In the genomic region with DNA sequence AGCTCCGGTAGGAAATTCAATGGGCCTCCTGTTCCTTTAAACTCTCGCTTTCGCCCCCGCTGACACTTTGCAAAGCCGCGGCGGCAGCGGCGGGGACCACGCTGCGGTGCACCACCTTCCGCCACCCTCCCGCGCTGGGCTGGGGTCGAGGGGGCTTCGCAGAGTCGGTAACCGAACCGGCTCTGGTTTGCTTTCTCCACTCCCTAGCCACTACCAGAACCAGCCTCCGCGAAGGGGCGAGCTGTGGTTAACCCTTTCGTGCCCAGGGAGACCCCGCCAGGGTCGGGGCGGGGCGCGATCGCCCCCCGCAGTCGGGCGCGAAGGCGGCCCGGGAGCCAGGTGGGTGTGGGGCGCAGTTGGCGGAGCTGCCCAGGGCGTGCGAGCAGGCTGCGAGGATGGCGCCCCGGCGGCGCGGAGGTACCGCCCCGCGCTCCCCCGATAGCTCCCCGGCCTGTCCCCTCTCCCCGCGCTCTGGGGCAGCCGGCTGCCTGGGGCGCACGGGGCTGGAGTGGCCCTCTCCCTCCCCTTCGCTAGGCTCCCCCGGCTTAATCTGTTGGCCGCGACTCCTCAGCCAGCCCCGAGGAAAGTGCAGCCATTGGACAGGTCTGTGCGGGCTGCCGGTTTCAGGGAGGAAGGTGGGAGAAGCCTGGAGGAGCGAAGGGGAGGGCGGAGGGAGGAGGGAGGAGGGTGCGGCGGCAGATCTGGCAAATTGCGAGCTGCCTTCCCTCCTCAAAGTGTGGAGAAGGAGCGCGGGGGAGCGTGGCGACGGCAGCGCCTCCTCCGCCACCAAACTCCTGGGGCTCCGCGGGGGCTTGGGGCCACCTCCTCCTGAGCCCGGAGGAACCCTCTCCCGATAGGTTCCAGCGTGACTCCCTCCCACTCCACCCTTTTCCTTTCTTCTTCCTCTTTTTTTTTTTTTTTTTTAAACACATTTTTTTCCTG, we compare ENCODE assay signal across 8 cellular contexts. TPM values are rescaled to one million over a fixed set of nuclear protein-coding genes. Genes with fewer than 3 reads are reported as not detected.
DNase-seq lines count a peak whose midpoint lies in the region; ATAC-seq and TF ChIP-seq lines count a peak whose summit lies in the region.
"Had no signal": no experiment of that assay in that cellular context is flagged by ENCODE, and none has a peak within 500 bp of the region (broad histone marks: within the 10 kb centered on the region; RNA-seq: fewer than 3 reads in every experiment).

No MANE protein-coding gene starts in this region.

- H3K9me3 Mint-ChIP-seq in GM23338 (no peaks in the 10 kb centered on the region), chondrocyte (ENCODE audit: low read depth) (no peaks in the 10 kb centered on the region)

- peaks cover 7% of the 10 kb centered on the region; the same call in 1 of the 2 replicates for H4K20me1 ChIP-seq in GM23338 (replicated peaks; ENCODE audit: insufficient read depth)
- H4K20me1 ChIP-seq in smooth muscle cell (ENCODE audit: low read depth) = peaks cover 8% of the 10 kb centered on the region

- no peaks in the 10 kb centered on the region for H3K9me2 ChIP-seq in GM23338 (ENCODE audit: insufficient read depth)

- H3K27me3 Mint-ChIP-seq in GM23338 (ENCODE audit: insufficient read depth, low read depth, poor library complexity) (peaks cover 25% of the 10 kb centered on the region), chondrocyte (ENCODE audit: low read depth) (no peaks in the 10 kb centered on the region)

- H3K4me1 ChIP-seq in GM23338 (ENCODE audit: insufficient read depth) (peaks cover 30% of the 10 kb centered on the region), smooth muscle cell (ENCODE audit: low read depth) (peaks cover 18% of the 10 kb centered on the region)

- H3K27ac ChIP-seq in GM23338 (ENCODE audit: low read depth) (peak overlapping the region; percentile 90), smooth muscle cell (ENCODE audit: low read depth) (no peak overlapping the region)

- H3K27me3 ChIP-seq in GM23338 (ENCODE audit: insufficient read depth) = no peaks in the 10 kb centered on the region
- peaks cover 34% of the 10 kb centered on the region for H3K27me3 ChIP-seq in smooth muscle cell (ENCODE audit: low read depth)

- H3K4me3 ChIP-seq in GM23338 (peak overlapping the region; percentile 82), smooth muscle cell (peak overlapping the region; percentile 71)

- ATAC-seq in GM23338 = peak; percentile 69

- H3K9ac ChIP-seq in smooth muscle cell (ENCODE audit: low read depth) = peak overlapping the region; percentile 29

- TF ChIP-seq CTCF in GM23338 (conservative IDR thresholded peaks at IDR 0.05; ENCODE audit: low read depth in 2 of 2) (no peak), chondrocyte (IDR thresholded peaks at IDR 0.05) (peak; percentile 35), smooth muscle cell (IDR thresholded peaks at IDR 0.05; ENCODE audit: borderline replicate concordance, insufficient read depth, poor library complexity, severe bottlenecking) (no peak)

- peak overlapping the region; percentile 80 for H3K4me2 ChIP-seq in GM23338
- peak overlapping the region; percentile 99 for H3K4me2 ChIP-seq in smooth muscle cell

- H2AFZ ChIP-seq in GM23338 (peak overlapping the region; percentile 81), smooth muscle cell (ENCODE audit: low read depth) (peak overlapping the region; percentile 89)

- WGBS in smooth muscle cell (ENCODE audit: low lambda C conversion rate) = under 1% methylated on average over 55 of the region's 79 CpGs

- H3K27ac Mint-ChIP-seq in GM23338 (peak overlapping the region; percentile 95), chondrocyte (ENCODE audit: unreplicated experiment) (peak overlapping the region; percentile 97)

- H3F3A ChIP-seq in GM23338 (replicated peaks; ENCODE audit: low read depth) (no peaks in the 10 kb centered on the region), smooth muscle cell (ENCODE audit: low read depth) (no peaks in the 10 kb centered on the region)

- H3K36me3 ChIP-seq in GM23338 (ENCODE audit: insufficient read depth) = no peaks in the 10 kb centered on the region
- H3K36me3 ChIP-seq in smooth muscle cell (ENCODE audit: low read depth) = no peaks in the 10 kb centered on the region

- H3K4me1 Mint-ChIP-seq in GM23338 (peaks cover 29% of the 10 kb centered on the region), chondrocyte (ENCODE audit: low read depth) (peaks cover 55% of the 10 kb centered on the region)

- peaks cover 43% of the 10 kb centered on the region for H3K79me2 ChIP-seq in GM23338 (replicated peaks; ENCODE audit: insufficient read depth)
- H3K79me2 ChIP-seq in smooth muscle cell (ENCODE audit: low read depth) = no peaks in the 10 kb centered on the region

- H3K4me3 Mint-ChIP-seq in GM23338 (peak overlapping the region; percentile 88), chondrocyte (ENCODE audit: unreplicated experiment) (peak overlapping the region; percentile 98)

- peaks cover 15% of the 10 kb centered on the region for H3K36me3 Mint-ChIP-seq in GM23338 (ENCODE audit: low read depth)
- H3K36me3 Mint-ChIP-seq in chondrocyte (ENCODE audit: low read depth) = peaks cover 2% of the 10 kb centered on the region

- no peaks in the 10 kb centered on the region for H3K9me3 ChIP-seq in smooth muscle cell (replicated peaks; ENCODE audit: low read depth)

- peak; percentile 91 for DNase-seq in GM23338 (ENCODE audit: low spot score)
- peak; percentile 17 for DNase-seq in NCI-H510A treated with DMSO at 0.1 percent for 48 hours (lab: John Stamatoyannopoulos, UW)
- DNase-seq in chondrocyte (ENCODE audit: low spot score) = peak; percentile 95
- peak; percentile 72 for DNase-seq in kidney glomerular epithelial cell (lab: John Stamatoyannopoulos, UW)
- no peak for DNase-seq in smooth muscle cell (lab: John Stamatoyannopoulos, UW; ENCODE audit: unreplicated experiment)
- DNase-seq in SIG-M5 (lab: John Stamatoyannopoulos, UW) = no peak
- DNase-seq in NCI-H2171 (lab: John Stamatoyannopoulos, UW) = no peak

TF ChIP-seq in GM23338, 12 proteins besides CTCF, POLR2A, EP300 and RAD21 (continues in another document):
- TF ChIP-seq ZNF114 (CRISPR knock-in tag; IDR thresholded peaks at IDR 0.05) = no peak
- TF ChIP-seq CREB1 (CRISPR knock-in tag; IDR thresholded peaks at IDR 0.05; ENCODE audit: low read depth) = no peak; the same call in 1 of the 2 replicates
- no peak; the same call in 1 of the 2 replicates for TF ChIP-seq POLR2AphosphoS5 (IDR thresholded peaks at IDR 0.05; ENCODE audit: low read depth)
- no peak for TF ChIP-seq JUNB (IDR thresholded peaks at IDR 0.05; ENCODE audit: unreplicated experiment)
- TF ChIP-seq STAT1 (IDR thresholded peaks at IDR 0.05; ENCODE audit: unreplicated experiment) = no peak
- no peak for TF ChIP-seq EZH2 (IDR thresholded peaks at IDR 0.05; ENCODE audit: low read depth, unreplicated experiment)
- TF ChIP-seq NANOG (IDR thresholded peaks at IDR 0.05; ENCODE audit: borderline replicate concordance) = no peak
- no peak for TF ChIP-seq ETS1 (IDR thresholded peaks at IDR 0.05)
- TF ChIP-seq REST (IDR thresholded peaks at IDR 0.05; ENCODE audit: unreplicated experiment) = no peak
- TF ChIP-seq EZH2phosphoT487 (IDR thresholded peaks at IDR 0.05; ENCODE audit: unreplicated experiment) = no peak

RNA-seq across cellular contexts. Expression of gene PLXDC2, which starts 0.5 kb away (rescaled TPM):
- 18.8 and 19.4 TPM in 2 replicates for total RNA-seq in GM23338 (2014; rRNA removed; shearing (Covaris generic))
- polyA plus RNA-seq in GM23338 (2016; fragmentation: Nextera tagmentation; extraction: Ambion mirVana) = 12.6 and 13.5 TPM in 2 replicates
- total RNA-seq in chondrocyte = 84.3 to 203 TPM (median 88.5 TPM) in 3 replicates
- 23.8 and 24.9 TPM in 2 replicates for total RNA-seq in smooth muscle cell
- polyA plus RNA-seq in smooth muscle cell = 7.3 and 11.3 TPM in 2 replicates
- total RNA-seq: activated CD8-positive, alpha-beta memory T cell treated with anti-CD3 and anti-CD28 coated beads for 36 hours had no signal

Comparison
In these comparisons a context has a peak if more than half of its experiments do, and no peak if none do; other contexts are left out.
1. DNase-seq: peak in GM23338 (single experiment), NCI-H510A treated with DMSO at 0.1 percent for 48 hours (single experiment), chondrocyte (single experiment) and kidney glomerular epithelial cell (single experiment); none in smooth muscle cell (single experiment), SIG-M5 (single experiment) and NCI-H2171 (single experiment).